In the genomic region with DNA sequence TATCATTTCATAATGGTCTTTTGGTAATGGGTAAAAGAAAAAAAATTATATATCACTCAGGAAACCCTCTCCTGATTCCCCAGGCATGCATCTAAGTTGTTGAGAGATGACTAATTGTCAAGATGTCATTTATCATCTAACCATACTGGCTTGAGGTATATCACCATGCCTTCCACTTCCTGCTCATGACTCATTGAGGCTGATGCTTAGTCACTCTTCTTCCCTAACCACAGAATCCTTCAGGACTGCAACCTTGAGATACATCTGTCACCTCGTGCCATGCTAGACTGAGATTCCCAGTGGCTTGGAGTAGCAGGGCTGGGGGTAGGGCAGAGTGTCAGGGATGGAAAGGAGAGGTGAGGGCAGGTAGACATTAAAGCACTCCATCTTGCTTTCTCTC, we compare ENCODE assay signal across 10 cellular contexts.
DNase-seq lines count a peak whose midpoint lies in the region; ATAC-seq and TF ChIP-seq lines count a peak whose summit lies in the region.
"Had no signal": no experiment of that assay in that cellular context is flagged by ENCODE, and none has a peak within 500 bp of the region (broad histone marks: within the 10 kb centered on the region; RNA-seq: fewer than 3 reads in every experiment).

No MANE protein-coding gene starts in this region.

- peaks cover 10% of the 10 kb centered on the region for H3K9me3 Mint-ChIP-seq in activated CD8-positive, alpha-beta memory T cell treated with anti-CD3 and anti-CD28 coated beads, Interleukin-2, amount 10 ng/mL, durations not matched to agents 7 days and 5 days (ENCODE audit: low read depth)

- CTCF ChIA-PET in A673 (lab: Charles Lee) = no interaction called here
- CTCF ChIA-PET in HEK293T (lab: Yijun Ruan, JAX) = no interaction called here
- CTCF ChIA-PET in activated CD8-positive, alpha-beta memory T cell treated with anti-CD3 and anti-CD28 coated beads, Interleukin-2, amount 10 ng/mL, durations not matched to agents 7 days and 5 days (lab: Charles Lee) = no interaction called here

- peaks cover 3% of the 10 kb centered on the region for H3K4me1 ChIP-seq in A673 (ENCODE audit: insufficient read depth, low read length, poor library complexity, severe bottlenecking)

- H3K9me3 ChIP-seq in A673 (ENCODE audit: low read depth, low read length, poor library complexity, severe bottlenecking) = no peaks in the 10 kb centered on the region

- DNase-seq in A673 (ENCODE audit: low spot score) (peak; percentile 70), H4 (ENCODE audit: low spot score) (peak; percentile 98), NCI-H69 (lab: John Stamatoyannopoulos, UW) (peak; percentile 0), epithelial cell of esophagus (ENCODE audit: low read depth) (peak; percentile 97), HEK293T (ENCODE audit: extremely low spot score) (no peak), NCI-H2196 treated with DMSO at 0.1 percent for 48 hours (lab: John Stamatoyannopoulos, UW; ENCODE audit: unreplicated experiment) (no peak)
- no peak for DNase-seq in activated CD8-positive, alpha-beta memory T cell treated with anti-CD3 and anti-CD28 coated beads, Interleukin-2, amount 10 ng/mL, durations not matched to agents 7 days and 5 days
- DNase-seq: activated gamma-delta T cell had no signal

- no TSS peak for BruUV-seq in A673 (replicated peaks; lab: Mats Ljungman, UMichigan)

- no peaks in the 10 kb centered on the region for H3K27me3 ChIP-seq in A673 (replicated peaks; ENCODE audit: insufficient read depth, low read depth, low read length, poor library complexity)

- H3K27ac Mint-ChIP-seq in activated CD8-positive, alpha-beta memory T cell treated with anti-CD3 and anti-CD28 coated beads, Interleukin-2, amount 10 ng/mL, durations not matched to agents 7 days and 5 days = no peak overlapping the region

- H3K27ac ChIP-seq in A673 (ENCODE audit: low read depth, low read length, poor library complexity, severe bottlenecking) = no peak overlapping the region
- H3K27ac ChIP-seq: C4-2B had no signal

- H3K4me3 ChIP-seq in A673 (ENCODE audit: low read depth, low read length, poor library complexity, severe bottlenecking) = no peak overlapping the region
- H3K4me3 ChIP-seq in epithelial cell of esophagus (ENCODE audit: low read length) = no peak overlapping the region

- ATAC-seq in HG02870 (IDR thresholded peaks at IDR 0.05; ENCODE audit: unreplicated experiment) = no peak
- ATAC-seq in activated CD8-positive, alpha-beta memory T cell treated with anti-CD3 and anti-CD28 coated beads, Interleukin-2, amount 10 ng/mL, durations not matched to agents 7 days and 5 days = no peak

- POLR2A ChIA-PET in A673 (lab: Charles Lee; ENCODE audit: low non-redundant PET) (no interaction called here), HEK293T (lab: Yijun Ruan, JAX) (no interaction called here)

- H3K4me1 Mint-ChIP-seq in activated CD8-positive, alpha-beta memory T cell treated with anti-CD3 and anti-CD28 coated beads, Interleukin-2, amount 10 ng/mL, durations not matched to agents 7 days and 5 days = no peaks in the 10 kb centered on the region

- H3K36me3 Mint-ChIP-seq in activated CD8-positive, alpha-beta memory T cell treated with anti-CD3 and anti-CD28 coated beads, Interleukin-2, amount 10 ng/mL, durations not matched to agents 7 days and 5 days = no peaks in the 10 kb centered on the region

- H3K4me3 Mint-ChIP-seq in activated CD8-positive, alpha-beta memory T cell treated with anti-CD3 and anti-CD28 coated beads, Interleukin-2, amount 10 ng/mL, durations not matched to agents 7 days and 5 days = no peak overlapping the region

- TF ChIP-seq CTCF in A673 (conservative IDR thresholded peaks at IDR 0.05; ENCODE audit: low read depth, low read length) (no peak), epithelial cell of esophagus (IDR thresholded peaks at IDR 0.05; ENCODE audit: insufficient read depth, low read depth, low read length, missing control alignments) (no peak)

- H3K36me3 ChIP-seq in A673 (ENCODE audit: insufficient read depth, low read length, poor library complexity, severe bottlenecking) = no peaks in the 10 kb centered on the region

- no peaks in the 10 kb centered on the region for H3K27me3 Mint-ChIP-seq in activated CD8-positive, alpha-beta memory T cell treated with anti-CD3 and anti-CD28 coated beads, Interleukin-2, amount 10 ng/mL, durations not matched to agents 7 days and 5 days

- intact Hi-C loops in A673 (cut with micrococcal nuclease; ENCODE audit: unreplicated experiment) = no loop called here

TF ChIP-seq in HEK293T, 16 proteins besides CTCF, POLR2A, EP300 and RAD21:
- TF ChIP-seq SP1 (IDR thresholded peaks at IDR 0.05) = no peak
- no peak for TF ChIP-seq FOXK2 (IDR thresholded peaks at IDR 0.05)
- no peak for TF ChIP-seq SUZ12 (IDR thresholded peaks at IDR 0.05)
- no peak for TF ChIP-seq ARNT (IDR thresholded peaks at IDR 0.05)
- no peak for TF ChIP-seq BHLHE40 (IDR thresholded peaks at IDR 0.05; ENCODE audit: borderline replicate concordance)
- no peak for TF ChIP-seq TARDBP (IDR thresholded peaks at IDR 0.05)
- TF ChIP-seq FOXM1 (IDR thresholded peaks at IDR 0.05; ENCODE audit: borderline replicate concordance) = no peak
- TF ChIP-seq NFRKB (IDR thresholded peaks at IDR 0.05) = no peak
- TF ChIP-seq, protein P1, sequence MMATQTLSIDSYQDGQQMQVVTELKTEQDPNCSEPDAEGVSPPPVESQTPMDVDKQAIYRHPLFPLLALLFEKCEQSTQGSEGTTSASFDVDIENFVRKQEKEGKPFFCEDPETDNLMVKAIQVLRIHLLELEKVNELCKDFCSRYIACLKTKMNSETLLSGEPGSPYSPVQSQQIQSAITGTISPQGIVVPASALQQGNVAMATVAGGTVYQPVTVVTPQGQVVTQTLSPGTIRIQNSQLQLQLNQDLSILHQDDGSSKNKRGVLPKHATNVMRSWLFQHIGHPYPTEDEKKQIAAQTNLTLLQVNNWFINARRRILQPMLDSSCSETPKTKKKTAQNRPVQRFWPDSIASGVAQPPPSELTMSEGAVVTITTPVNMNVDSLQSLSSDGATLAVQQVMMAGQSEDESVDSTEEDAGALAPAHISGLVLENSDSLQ (IDR thresholded peaks at IDR 0.05) = no peak
- no peak for TF ChIP-seq ZNF384 (IDR thresholded peaks at IDR 0.05)
- no peak for TF ChIP-seq HDGF (IDR thresholded peaks at IDR 0.05; ENCODE audit: borderline replicate concordance)
- no peak for TF ChIP-seq FOXA1 (IDR thresholded peaks at IDR 0.05)
- no peak for TF ChIP-seq ELF4 (IDR thresholded peaks at IDR 0.05)
- TF ChIP-seq LEF1 (IDR thresholded peaks at IDR 0.05; ENCODE audit: borderline replicate concordance) = no peak
- no peak for TF ChIP-seq L3MBTL2 (conservative IDR thresholded peaks at IDR 0.05)
- no peak for TF ChIP-seq CTBP1 (IDR thresholded peaks at IDR 0.05; ENCODE audit: borderline replicate concordance)

Comparison
In these comparisons a context has a peak if more than half of its experiments do, and no peak if none do; other contexts are left out.
1. DNase-seq: peak in A673 (single experiment), H4 (single experiment), NCI-H69 (single experiment) and epithelial cell of esophagus (single experiment); none in HEK293T (single experiment), NCI-H2196 treated with DMSO at 0.1 percent for 48 hours (single experiment) and activated CD8-positive, alpha-beta memory T cell treated with anti-CD3 and anti-CD28 coated beads, Interleukin-2, amount 10 ng/mL, durations not matched to agents 7 days and 5 days (single experiment).